In genomic region chr15:31269961-31270575, GRCh38 we compare ENCODE assay signal across 19 cellular contexts. TPM values are rescaled to one million over a fixed set of nuclear protein-coding genes. Genes with fewer than 3 reads are reported as not detected.
DNase-seq lines count a peak whose midpoint lies in the region; ATAC-seq, FAIRE-seq and TF ChIP-seq lines count a peak whose summit lies in the region.
"Had no signal": no experiment of that assay in that cellular context is flagged by ENCODE, and none has a peak within 500 bp of the region (broad histone marks: within the 10 kb centered on the region; RNA-seq: fewer than 3 reads in every experiment).

No MANE protein-coding gene starts in this region.

- H3K79me2 ChIP-seq in K562 (ENCODE audit: control insufficient read depth, insufficient read depth, low read length) = no peaks in the 10 kb centered on the region
- H3K79me2 ChIP-seq in neural progenitor cell (ENCODE audit: low read depth) = no peaks in the 10 kb centered on the region

- H3K27me3 Mint-ChIP-seq in neural progenitor cell (ENCODE audit: insufficient read depth, low read depth) = peaks cover 11% of the 10 kb centered on the region

- in situ Hi-C loops in K562 (cut with MboI) = no loop called here

- CTCF ChIA-PET in K562 (lab: Yijun Ruan, JAX; ENCODE audit: low intra/inter-chr PET ratio) = interaction anchor here (0.7 kb wide), 1 partner anchor 197 kb away, joined by 3 read pairs; no protein-coding TSS in a partner anchor

- H3K9me3 Mint-ChIP-seq in neural progenitor cell = peaks cover 2% of the 10 kb centered on the region
- H3K9me3 Mint-ChIP-seq: activated naive CD4-positive, alpha-beta T cell treated with anti-CD3 and anti-CD28 coated beads for 36 hours had no signal

- no TSS peak for BruUV-seq in K562 (replicated peaks; lab: Mats Ljungman, UMichigan)

- TF ChIP-seq RAD21 in K562 (CRISPR knock-in tag; conservative IDR thresholded peaks at IDR 0.05 in 1 of 2, IDR thresholded peaks at IDR 0.05 in 1 of 2) = no peak

- peaks cover 16% of the 10 kb centered on the region for H3K4me1 Mint-ChIP-seq in neural progenitor cell

- no peak for TF ChIP-seq EP300 in K562 (IDR thresholded peaks at IDR 0.05; ENCODE audit: low read length)

- intact Hi-C loops in K562 (cut with micrococcal nuclease) = no loop called here

- H3F3A ChIP-seq in neural progenitor cell (ENCODE audit: low read depth) = no peaks in the 10 kb centered on the region

- H3K9me1 ChIP-seq in K562 (ENCODE audit: control insufficient read depth, insufficient read depth, low read length) = no peaks in the 10 kb centered on the region

- H3K36me3 Mint-ChIP-seq in neural progenitor cell = no peaks in the 10 kb centered on the region
- H3K36me3 Mint-ChIP-seq: brain had no signal

- no peak for FAIRE-seq in K562 (lab: Jason Lieb, UNC)
- FAIRE-seq: small intestine had no signal

- H3K9ac ChIP-seq in K562 (ENCODE audit: insufficient read depth in 1 of 2, low read depth in 2 of 2, low read length in 2 of 2) = no peak overlapping the region
- H3K9ac ChIP-seq in neural progenitor cell = no peak overlapping the region

- WGBS in K562 (ENCODE audit: insufficient coverage, low coverage, missing lambda C conversion rate) = 4% methylated on average over 5 of the region's 5 CpGs

- H2AFZ ChIP-seq in K562 (ENCODE audit: low read depth, low read length) = 0 out of 2 replicates have a peak overlapping the region, but pooled peaks have one; percentile 44
- H2AFZ ChIP-seq in neural progenitor cell (replicated peaks) = no peak overlapping the region

- H3K4me2 ChIP-seq in K562 (ENCODE audit: insufficient read depth, low read length) = no peak overlapping the region
- H3K4me2 ChIP-seq in neural progenitor cell = no peak overlapping the region

- H3K4me3 ChIP-seq in K562 (no peak overlapping the region), neural progenitor cell (no peak overlapping the region)
- H3K4me3 ChIP-seq: heart left ventricle, ovary had no signal

- TF ChIP-seq CTCF in K562 (IDR thresholded peaks at IDR 0.05 in 2 of 3, conservative IDR thresholded peaks at IDR 0.05 in 1 of 3; ENCODE audit: insufficient read depth in 2 of 3, low read depth in 1 of 3, low read length in 3 of 3) (no peak), neural progenitor cell (IDR thresholded peaks at IDR 0.05) (no peak)

- no peak overlapping the region for H3K27ac ChIP-seq in K562 (ENCODE audit: extremely low read depth, low read depth, low read length)
- H3K27ac ChIP-seq in neural progenitor cell = no peak overlapping the region
- H3K27ac ChIP-seq: heart left ventricle, ovary had no signal

- peak; percentile 1 for DNase-seq in stimulated activated CD4-positive, alpha-beta T cell treated with anti-CD3 and anti-CD28 coated beads, Interleukin-4, amount 100 ng/mL, for 24 hours
- no peak for DNase-seq in stimulated activated CD4-positive, alpha-beta T cell treated with anti-CD3 and anti-CD28 coated beads, Interleukin-4, amount 100 ng/mL, for 1 hour
- DNase-seq in K562 (ENCODE audit: extremely low read depth in 1 of 4, low spot score in 3 of 4) (no peak), neural progenitor cell (ENCODE audit: low spot score) (peak; percentile 1), NCI-H128 (lab: John Stamatoyannopoulos, UW; ENCODE audit: unreplicated experiment) (no peak), COLO668 (lab: John Stamatoyannopoulos, UW; ENCODE audit: unreplicated experiment) (no peak), RKO (ENCODE audit: low spot score) (no peak)
- DNase-seq: activated naive CD4-positive, alpha-beta T cell treated with anti-CD3 and anti-CD28 coated beads for 36 hours; DMS153; KG1; NCI-H1436 treated with DMSO at 0.1 percent for 48 hours; NCI-H226; SIG-M5; small intestine; stimulated activated naive CD8-positive, alpha-beta T cell treated with anti-CD3 and anti-CD28 coated beads, Interleukin-15, Interleukin-2, amounts not matched to agents 100 U/mL and 50 U/mL, for 24 hours had no signal

- no peaks in the 10 kb centered on the region for H3K36me3 ChIP-seq in K562 (ENCODE audit: control insufficient read depth, insufficient read depth, low read length)
- no peaks in the 10 kb centered on the region for H3K36me3 ChIP-seq in neural progenitor cell
- H3K36me3 ChIP-seq: heart left ventricle, ovary had no signal

- peaks cover 0 to 22% of the 10 kb centered on the region in 2 experiments; a peak in 2 of 5 replicates for H3K27me3 ChIP-seq in K562 (ENCODE audit: control insufficient read depth in 2 of 2, insufficient read depth in 2 of 2, low read length in 2 of 2)
- H3K27me3 ChIP-seq in neural progenitor cell = no peaks in the 10 kb centered on the region
- H3K27me3 ChIP-seq: heart left ventricle, ovary had no signal

- H3K27ac Mint-ChIP-seq in neural progenitor cell = peak overlapping the region; percentile 73
- H3K27ac Mint-ChIP-seq: activated naive CD4-positive, alpha-beta T cell treated with anti-CD3 and anti-CD28 coated beads for 36 hours had no signal

- ATAC-seq in K562 (no peak), GM21737 (IDR thresholded peaks at IDR 0.05; ENCODE audit: unreplicated experiment) (no peak)
- ATAC-seq: heart left ventricle; stimulated activated naive CD8-positive, alpha-beta T cell treated with anti-CD3 and anti-CD28 coated beads, Interleukin-15, Interleukin-2, amounts not matched to agents 100 U/mL and 50 U/mL, for 24 hours had no signal

- H4K20me1 ChIP-seq in K562 (replicated peaks; ENCODE audit: control insufficient read depth, insufficient read depth, low read length) = no peaks in the 10 kb centered on the region
- no peaks in the 10 kb centered on the region for H4K20me1 ChIP-seq in neural progenitor cell (ENCODE audit: low read depth)

- no peak overlapping the region for H3K4me3 Mint-ChIP-seq in neural progenitor cell
- H3K4me3 Mint-ChIP-seq: activated naive CD4-positive, alpha-beta T cell treated with anti-CD3 and anti-CD28 coated beads for 36 hours; brain had no signal

- POLR2A ChIA-PET in K562 (lab: Yijun Ruan, JAX) = interaction anchor here (0.6 kb wide), 1 partner anchor 56 kb away, joined by 3 read pairs; no protein-coding TSS in a partner anchor

- H3K9me3 ChIP-seq in K562 (replicated peaks; ENCODE audit: control insufficient read depth, insufficient read depth, low read depth, low read length) = no peaks in the 10 kb centered on the region
- H3K9me3 ChIP-seq in neural progenitor cell (ENCODE audit: low read depth) = no peaks in the 10 kb centered on the region
- H3K9me3 ChIP-seq: heart left ventricle, ovary had no signal

- no peak for TF ChIP-seq POLR2A in K562 (conservative IDR thresholded peaks at IDR 0.05)

- H3K4me1 ChIP-seq in K562 (replicated peaks in 1 of 2; ENCODE audit: control insufficient read depth in 2 of 2, insufficient read depth in 2 of 2, low read length in 2 of 2) = peaks cover 0 to 19% of the 10 kb centered on the region in 2 experiments; a peak in 2 of 5 replicates
- peaks cover 16% of the 10 kb centered on the region for H3K4me1 ChIP-seq in neural progenitor cell

TF ChIP-seq in K562, 482 proteins besides CTCF, POLR2A, EP300 and RAD21 (continues in another document):
- no peak for TF ChIP-seq ZNF253 (CRISPR knock-in tag; conservative IDR thresholded peaks at IDR 0.05)
- TF ChIP-seq ATF2 (CRISPR knock-in tag; IDR thresholded peaks at IDR 0.05) = no peak
- no peak for TF ChIP-seq IRF9 (tag; IDR thresholded peaks at IDR 0.05)
- TF ChIP-seq NR2C1 (IDR thresholded peaks at IDR 0.05) = no peak
- TF ChIP-seq NR2C1 (tag; IDR thresholded peaks at IDR 0.05) = no peak
- no peak for TF ChIP-seq MXI1 (IDR thresholded peaks at IDR 0.05; ENCODE audit: low read depth, low read length)

RNA-seq across cellular contexts. Expression of gene KLF13, which starts 56.6 kb away (rescaled TPM):
- total RNA-seq in K562 (2011; cell fraction: chromatin; rRNA removed; ENCODE audit: low replicate concordance) = 3.0 and 4.1 TPM in 2 replicates
- total RNA-seq in K562 (2011; cell fraction: nucleolus; rRNA removed) = 3.0 and 4.2 TPM in 2 replicates
- total RNA-seq in K562 (2011; cell fraction: nucleoplasm; rRNA removed) = 6.4 and 7.3 TPM in 2 replicates
- total RNA-seq in K562 (2014; rRNA removed) (6.4 and 6.5 TPM in 2 replicates), K562 (2014; rRNA removed; fragmentation: Illumina TruSeq; extraction: Trizol) (8.1 and 9.6 TPM in 2 replicates), K562 (2015; rRNA removed; fragmentation: Illumina TruSeq; extraction: Trizol) (4.5 and 6.1 TPM in 2 replicates), K562 (2021) (10.5 and 13.6 TPM in 2 replicates), neural progenitor cell (ENCODE audit: low replicate concordance) (11.9 and 25.1 TPM in 2 replicates)
- polyA plus RNA-seq in K562 (2011; rRNA removed) (4.1 and 4.8 TPM in 2 replicates), K562 (2014; fragmentation: Illumina TruSeq; extraction: Trizol) (5.9 TPM in 2 replicates), K562 (2014; fragmentation: Nextera tagmentation; extraction: Ambion mirVana) (1 to 10 TPM; 1.8 to 2.2 TPM), K562 (2014; rRNA removed) (3.0 and 3.3 TPM in 2 replicates)
- polyA plus RNA-seq in K562 (2011; cell fraction: cytosol; rRNA removed) = 2.1 and 2.7 TPM in 2 replicates
- 1.3 and 2.2 TPM in 2 replicates for polyA plus RNA-seq in K562 (2011; cell fraction: nucleus; rRNA removed)
- polyA plus RNA-seq in K562 (2012) = 6.4 and 7.3 TPM in 2 replicates
- polyA minus RNA-seq in K562 (2011; rRNA and poly(A)+ RNA removed) = 4.6 and 5.4 TPM in 2 replicates
- polyA minus RNA-seq in K562 (2011; cell fraction: cytosol; rRNA and poly(A)+ RNA removed) = 3.5 and 4.4 TPM in 2 replicates
- 1.00 and 1.3 TPM in 2 replicates for polyA minus RNA-seq in K562 (2011; cell fraction: nucleus; rRNA and poly(A)+ RNA removed)

Comparison
In these comparisons a context has a peak if more than half of its experiments do, and no peak if none do; other contexts are left out.
1. DNase-seq: peak in stimulated activated CD4-positive, alpha-beta T cell treated with anti-CD3 and anti-CD28 coated beads, Interleukin-4, amount 100 ng/mL, for 24 hours (single experiment) and neural progenitor cell (single experiment); none in stimulated activated CD4-positive, alpha-beta T cell treated with anti-CD3 and anti-CD28 coated beads, Interleukin-4, amount 100 ng/mL, for 1 hour (single experiment), K562 (0 of 4), NCI-H128 (single experiment), COLO668 (single experiment) and RKO (single experiment).